ENCODE assay signal across 1 cellular context in genomic region chr9:91771027-91771426, GRCh38.
TF ChIP-seq lines count a peak whose summit lies in the region.

No MANE protein-coding gene starts in this region.

TF ChIP-seq in GM23338, 12 proteins besides CTCF, POLR2A, EP300 and RAD21 (continued from another document):
- TF ChIP-seq ZNF462 (CRISPR knock-in tag; IDR thresholded peaks at IDR 0.05) (no peak), CREB1 (CRISPR knock-in tag; IDR thresholded peaks at IDR 0.05; ENCODE audit: low read depth) (no peak), NANOG (IDR thresholded peaks at IDR 0.05; ENCODE audit: borderline replicate concordance) (no peak), EZH2 (IDR thresholded peaks at IDR 0.05; ENCODE audit: low read depth, unreplicated experiment) (no peak), STAT1 (IDR thresholded peaks at IDR 0.05; ENCODE audit: unreplicated experiment) (no peak)
